Comparison of ENCODE assay signal across 12 cellular contexts in the genomic region with DNA sequence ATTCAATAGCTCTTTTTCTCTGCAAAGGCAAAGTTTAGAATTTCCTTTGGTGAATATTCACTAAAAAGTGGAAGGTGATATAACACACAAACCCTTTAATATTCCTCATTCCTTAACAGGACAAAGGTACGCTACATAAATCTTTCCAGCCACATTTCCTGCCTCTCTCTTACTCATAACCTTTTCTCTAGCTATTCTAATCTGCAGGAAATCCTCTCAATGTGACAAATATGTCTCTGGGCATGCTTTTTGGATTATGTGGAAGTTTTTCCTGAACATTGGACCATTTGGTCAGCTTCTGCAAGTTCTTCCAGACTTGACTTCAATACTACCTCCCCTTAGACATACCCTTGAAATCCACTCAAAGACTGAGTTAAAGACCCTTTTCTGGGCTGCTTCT.
A peak's percentile ranks its signal among the peaks of the same experiment; 100 is the strongest.
DNase-seq lines count a peak whose midpoint lies in the region.
"Had no signal": no experiment of that assay in that cellular context is flagged by ENCODE, and none has a peak within 500 bp of the region (broad histone marks: within the 10 kb centered on the region; RNA-seq: fewer than 3 reads in every experiment).

No MANE protein-coding gene starts in this region.

- DNase-seq in EH (ENCODE audit: low read depth) (peak; percentile 7), HT1080 (ENCODE audit: low read depth) (peak; percentile 60), dermis microvascular lymphatic vessel endothelial cell (ENCODE audit: low read depth in 2 of 2) (peak; percentile 52 to 74), lung microvascular endothelial cell (ENCODE audit: low read depth in 2 of 2) (peak; percentile 62 to 76), glomerular visceral epithelial cell (ENCODE audit: extremely low spot score) (no peak), NCI-H187 (lab: John Stamatoyannopoulos, UW) (no peak), NCI-H2029 (lab: John Stamatoyannopoulos, UW) (no peak), SIG-M5 (lab: John Stamatoyannopoulos, UW) (no peak)
- DNase-seq: CD4-positive, alpha-beta memory T cell; DMS153; DMS79; KG1 had no signal

Comparison
In these comparisons a context has a peak if more than half of its experiments do, and no peak if none do; other contexts are left out.
1. DNase-seq: peak in EH (single experiment), HT1080 (single experiment), dermis microvascular lymphatic vessel endothelial cell (2 of 2) and lung microvascular endothelial cell (2 of 2); none in glomerular visceral epithelial cell (single experiment), NCI-H187 (0 of 2), NCI-H2029 (single experiment) and SIG-M5 (single experiment).